ENCODE assay signal across 8 cellular contexts in genomic region chr11:78420255-78420764, GRCh38. TPM values are rescaled to one million over a fixed set of nuclear protein-coding genes. Genes with fewer than 3 reads are reported as not detected.
DNase-seq lines count a peak whose midpoint lies in the region; ATAC-seq and TF ChIP-seq lines count a peak whose summit lies in the region.

No MANE protein-coding gene starts in this region.

- H3K4me1 ChIP-seq in HAP-1 (peaks cover 11% of the 10 kb centered on the region), PC-9 (replicated peaks; ENCODE audit: insufficient read depth) (peaks cover 24% of the 10 kb centered on the region), ovary (ENCODE audit: insufficient read depth) (peaks cover 12% of the 10 kb centered on the region), aorta (ENCODE audit: control insufficient read depth in 1 of 2, insufficient read depth in 2 of 2, low read length in 2 of 2) (no peaks in the 10 kb centered on the region)

- no peaks in the 10 kb centered on the region for H3K27me3 ChIP-seq in BJ (ENCODE audit: control insufficient read depth, insufficient read depth, low read length)
- H3K27me3 ChIP-seq in HAP-1 (ENCODE audit: low read depth), result no peaks in the 10 kb centered on the region
- H3K27me3 ChIP-seq in PC-9 (ENCODE audit: insufficient read depth, low read depth), result no peaks in the 10 kb centered on the region
- no peaks in the 10 kb centered on the region for H3K27me3 ChIP-seq in ovary
- H3K27me3 ChIP-seq in aorta (ENCODE audit: control insufficient read depth in 1 of 2, insufficient read depth in 2 of 2, low read length in 1 of 2), result no peaks in the 10 kb centered on the region

- H3F3A ChIP-seq in PC-9 (ENCODE audit: insufficient read depth, low read depth), result peaks cover 27% of the 10 kb centered on the region

- H2AFZ ChIP-seq in PC-9, result peak overlapping the region; percentile 10; the same call in 1 of the 2 replicates

- no peaks in the 10 kb centered on the region for H3K36me3 ChIP-seq in BJ (ENCODE audit: control insufficient read depth, insufficient read depth, low read length)
- no peaks in the 10 kb centered on the region for H3K36me3 ChIP-seq in HAP-1 (replicated peaks)
- no peaks in the 10 kb centered on the region for H3K36me3 ChIP-seq in PC-9 (ENCODE audit: low read depth)
- H3K36me3 ChIP-seq in ovary, result no peaks in the 10 kb centered on the region
- no peaks in the 10 kb centered on the region for H3K36me3 ChIP-seq in aorta (ENCODE audit: control insufficient read depth in 1 of 2, insufficient read depth in 2 of 2, low read length in 1 of 2)

- POLR2A ChIA-PET in BJ (lab: Charles Lee) (no interaction called here), PC-9 (lab: Charles Lee; ENCODE audit: unreplicated experiment) (no interaction called here)

- no TSS peak for BruUV-seq in PC-9 (replicated peaks; lab: Mats Ljungman, UMichigan)

- 1 to 2% (median 1%) methylated on average over 9 of the region's 9 CpGs for WGBS in ovary, 3 donors
- 1% methylated on average over 9 of the region's 9 CpGs for WGBS in aorta, 2 donors

- H3K9me3 ChIP-seq in HAP-1 (no peaks in the 10 kb centered on the region), PC-9 (ENCODE audit: insufficient read depth, low read depth) (no peaks in the 10 kb centered on the region), ovary (no peaks in the 10 kb centered on the region), aorta (ENCODE audit: control insufficient read depth, low read length) (no peaks in the 10 kb centered on the region)

- H3K36me3 Mint-ChIP-seq in activated naive CD4-positive, alpha-beta T cell treated with anti-CD3 and anti-CD28 coated beads, Interleukin-2, amount 10 ng/mL, durations not matched to agents 7 days and 5 days, result peaks cover 6% of the 10 kb centered on the region
- H3K36me3 Mint-ChIP-seq in glutamatergic neuron (ENCODE audit: unreplicated experiment), result no peaks in the 10 kb centered on the region

- peak overlapping the region; percentile 57 for H3K4me2 ChIP-seq in PC-9

- intact Hi-C loops in PC-9 (cut with micrococcal nuclease; ENCODE audit: unreplicated experiment) (loop anchor here (1.0 to 5.0 kb wide), 3 partner anchors 192 to 343 kb away; partner anchors contain the start of genes KCTD21, NDUFC2 and USP35), ovary (cut with DNase I) (loop anchor here in 2 of 4 donors (10.0 kb wide), 2 partner anchors 144 to 276 kb away; no protein-coding TSS in a partner anchor), aorta (cut with DNase I) (loop anchor here in 1 of 2 donors (5.0 kb wide), 1 partner anchor 193 kb away; no protein-coding TSS in a partner anchor)

- no peak overlapping the region for H3K27ac Mint-ChIP-seq in activated naive CD4-positive, alpha-beta T cell treated with anti-CD3 and anti-CD28 coated beads, Interleukin-2, amount 10 ng/mL, durations not matched to agents 7 days and 5 days
- H3K27ac Mint-ChIP-seq in glutamatergic neuron (ENCODE audit: unreplicated experiment), result peak overlapping the region; percentile 23

- in situ Hi-C loops in HAP-1 (cut with MboI; ENCODE audit: low sequenced_read_pairs), result no loop called here

- no peak for TF ChIP-seq EP300 in ovary (IDR thresholded peaks at IDR 0.05)

- no peaks in the 10 kb centered on the region for H3K9me3 Mint-ChIP-seq in activated naive CD4-positive, alpha-beta T cell treated with anti-CD3 and anti-CD28 coated beads, Interleukin-2, amount 10 ng/mL, durations not matched to agents 7 days and 5 days
- H3K9me3 Mint-ChIP-seq in glutamatergic neuron (ENCODE audit: unreplicated experiment), result peaks cover 8% of the 10 kb centered on the region

- no peak for TF ChIP-seq POLR2A in ovary (IDR thresholded peaks at IDR 0.05)

- no peak overlapping the region for H3K4me3 Mint-ChIP-seq in activated naive CD4-positive, alpha-beta T cell treated with anti-CD3 and anti-CD28 coated beads, Interleukin-2, amount 10 ng/mL, durations not matched to agents 7 days and 5 days
- H3K4me3 Mint-ChIP-seq in glutamatergic neuron (ENCODE audit: unreplicated experiment), result peak overlapping the region; percentile 44

- peak; percentile 76 for ATAC-seq in aorta (ENCODE audit: low FRiP score)
- no peak for ATAC-seq in HG02610 (IDR thresholded peaks at IDR 0.05; ENCODE audit: unreplicated experiment)

- TF ChIP-seq CTCF in BJ (IDR thresholded peaks at IDR 0.05; ENCODE audit: insufficient read depth, low read depth, low read length) (peak; percentile 73), PC-9 (conservative IDR thresholded peaks at IDR 0.05) (peak; percentile 91), glutamatergic neuron (IDR thresholded peaks at IDR 0.05; ENCODE audit: partially characterized antibody, unreplicated experiment) (peak; percentile 70), ovary (IDR thresholded peaks at IDR 0.05) (peak; percentile 29 to 65 (median 44))

- H3K4me3 ChIP-seq in BJ (ENCODE audit: low read depth, low read length), result no peak overlapping the region
- no peak overlapping the region for H3K4me3 ChIP-seq in HAP-1
- H3K4me3 ChIP-seq in PC-9, result no peak overlapping the region; the same call in 1 of the 2 replicates
- H3K4me3 ChIP-seq in ovary, result no peak overlapping the region
- no peak overlapping the region for H3K4me3 ChIP-seq in aorta (ENCODE audit: low read length in 2 of 2)

- H3K4me1 Mint-ChIP-seq in activated naive CD4-positive, alpha-beta T cell treated with anti-CD3 and anti-CD28 coated beads, Interleukin-2, amount 10 ng/mL, durations not matched to agents 7 days and 5 days, result peaks cover 57% of the 10 kb centered on the region
- peaks cover 33% of the 10 kb centered on the region for H3K4me1 Mint-ChIP-seq in glutamatergic neuron (ENCODE audit: low read depth, unreplicated experiment)

- H3K79me2 ChIP-seq in PC-9 (ENCODE audit: low read depth), result peaks cover 5% of the 10 kb centered on the region; the same call in 1 of the 2 replicates

- CTCF ChIA-PET in BJ (lab: Yijun Ruan, JAX), result interaction anchor here (0.8 to 5.9 kb wide), 11 partner anchors 10 to 291 kb away, joined by 3 to 50 read pairs (median 4); partner anchors contain the start of gene ALG8
- CTCF ChIA-PET in PC-9 (lab: Charles Lee), result interaction anchor here (0.6 to 1.0 kb wide), 2 partner anchors 192 kb away, joined by 4 to 5 read pairs; no protein-coding TSS in a partner anchor
- CTCF ChIA-PET in activated naive CD4-positive, alpha-beta T cell treated with anti-CD3 and anti-CD28 coated beads, Interleukin-2, amount 10 ng/mL, durations not matched to agents 7 days and 5 days (lab: Charles Lee), result interaction anchor here (0.9 to 7.6 kb wide), 7 partner anchors 9 to 219 kb away, joined by 4 to 100 read pairs (median 6); no protein-coding TSS in a partner anchor

- no peaks in the 10 kb centered on the region for H4K20me1 ChIP-seq in PC-9 (ENCODE audit: insufficient read depth)

- DNase-seq in BJ (ENCODE audit: low read depth) (no peak), HAP-1 (ENCODE audit: low spot score in 2 of 2) (peak; percentile 55 to 83), PC-9 (peak; percentile 72 to 74), glutamatergic neuron (peak; percentile 75), ovary (peak; percentile 68 to 86 (median 80)), aorta (peak; percentile 86 to 89)
- peak; percentile 69 for DNase-seq in activated naive CD4-positive, alpha-beta T cell treated with anti-CD3 and anti-CD28 coated beads, Interleukin-2, amount 10 ng/mL, durations not matched to agents 7 days and 5 days

- peaks cover 38% of the 10 kb centered on the region for H3K27me3 Mint-ChIP-seq in activated naive CD4-positive, alpha-beta T cell treated with anti-CD3 and anti-CD28 coated beads, Interleukin-2, amount 10 ng/mL, durations not matched to agents 7 days and 5 days
- H3K27me3 Mint-ChIP-seq in glutamatergic neuron (ENCODE audit: unreplicated experiment), result peaks cover 8% of the 10 kb centered on the region

- H3K27ac ChIP-seq in PC-9 (no peak overlapping the region), ovary (peak overlapping the region in 1 of 2 donors; percentile 14), aorta (ENCODE audit: low read depth in 1 of 2, low read length in 2 of 2) (peak overlapping the region in 1 of 2 donors; percentile 94)

- no peaks in the 10 kb centered on the region for H3K9me2 ChIP-seq in PC-9 (ENCODE audit: insufficient read depth)

RNA-seq across cellular contexts. Expression of gene GAB2, which starts 2.7 kb away (rescaled TPM):
- polyA plus RNA-seq in BJ (2011; rRNA removed) (8.4 and 12.2 TPM in 2 replicates), ovary (10 to 100 TPM; 30.9 to 33.9 TPM), aorta (10 to 100 TPM; 19.3 to 29.4 TPM)
- 12.1 and 13.9 TPM in 2 replicates for polyA minus RNA-seq in BJ (2011; rRNA and poly(A)+ RNA removed)
- total RNA-seq in PC-9 (2021) (17.5 and 25.7 TPM in 2 replicates), glutamatergic neuron (ENCODE audit: unreplicated experiment) (87.9 TPM), ovary (10 to 100 TPM; 34.9 to 64.6 (median 50.5) TPM), aorta (10 to 100 TPM; 80.9 to 82.6 TPM)
